8 cellular contexts compared by ENCODE assay signal in genomic region chr5:132010645-132011560, GRCh38. TPM values are rescaled to one million over a fixed set of nuclear protein-coding genes. Genes with fewer than 3 reads are reported as not detected.
A peak's percentile ranks its signal among the peaks of the same experiment; 100 is the strongest.
DNase-seq lines count a peak whose midpoint lies in the region; ATAC-seq, FAIRE-seq and TF ChIP-seq lines count a peak whose summit lies in the region.

No MANE protein-coding gene starts in this region.

- TF ChIP-seq POLR2A in IMR-90 (IDR thresholded peaks at IDR 0.05; ENCODE audit: low read depth, low read length): no peak

- H3K4me1 Mint-ChIP-seq in activated naive CD4-positive, alpha-beta T cell treated with anti-CD3 and anti-CD28 coated beads, Interleukin-2, amount 50 U/mL, for 24 hours: peaks cover 35% of the 10 kb centered on the region

- CTCF ChIA-PET in IMR-90 (lab: Yijun Ruan, JAX): no interaction called here

- H3K9me3 ChIP-seq in IMR-90 (ENCODE audit: control insufficient read depth, insufficient read depth, low read length) (no peaks in the 10 kb centered on the region), iPS-18c (ENCODE audit: control insufficient read depth, insufficient read depth, low read length) (no peaks in the 10 kb centered on the region)

- in situ Hi-C loops in IMR-90 (cut with MboI; ENCODE audit: low sequenced_read_pairs): no loop called here

- H4K8ac ChIP-seq in IMR-90 (ENCODE audit: low read depth in 2 of 2, low read length in 2 of 2): no peak overlapping the region

- no peak overlapping the region for H2AK5ac ChIP-seq in IMR-90 (ENCODE audit: low read depth, low read length)

- no peak overlapping the region for H2BK20ac ChIP-seq in IMR-90 (ENCODE audit: low read depth, low read length)

- no peak overlapping the region for H3K4ac ChIP-seq in IMR-90 (ENCODE audit: low read depth, low read length)

- no peak overlapping the region for H3K56ac ChIP-seq in IMR-90 (ENCODE audit: extremely low read depth, insufficient read depth, low read length)

- no peaks in the 10 kb centered on the region for H3K9me3 Mint-ChIP-seq in activated naive CD4-positive, alpha-beta T cell treated with anti-CD3 and anti-CD28 coated beads, Interleukin-2, amount 50 U/mL, for 24 hours

- POLR2A ChIA-PET in IMR-90 (lab: Charles Lee; ENCODE audit: unreplicated experiment): no interaction called here

- no peak overlapping the region for H2BK120ac ChIP-seq in IMR-90 (ENCODE audit: low read depth, low read length)

- peaks cover 22% of the 10 kb centered on the region for H3K27me3 Mint-ChIP-seq in activated naive CD4-positive, alpha-beta T cell treated with anti-CD3 and anti-CD28 coated beads, Interleukin-2, amount 50 U/mL, for 24 hours

- no peaks in the 10 kb centered on the region for H3K4me1 ChIP-seq in IMR-90 (ENCODE audit: control insufficient read depth, insufficient read depth, low read length)

- 6% methylated on average over 6 of the region's 43 CpGs; no CpG with 5 or more reads in 1 of the 2 experiments for WGBS in IMR-90 (ENCODE audit: extremely low coverage in 2 of 2, insufficient read length in 1 of 2), 2 experiments

- H3K36me3 ChIP-seq in IMR-90 (ENCODE audit: control insufficient read depth, insufficient read depth, low read length): no peaks in the 10 kb centered on the region

- peaks cover 5% of the 10 kb centered on the region; the same call in 1 of the 2 replicates for H4K20me1 ChIP-seq in IMR-90 (ENCODE audit: insufficient read depth, low read length)

- H4K91ac ChIP-seq in IMR-90 (ENCODE audit: insufficient read depth, low read depth, low read length): no peak overlapping the region

- H4K5ac ChIP-seq in IMR-90 (ENCODE audit: low read depth, low read length): no peak overlapping the region

- TF ChIP-seq CTCF in IMR-90 (conservative IDR thresholded peaks at IDR 0.05; ENCODE audit: low read depth, low read length): no peak

- 0 out of 2 replicates have a peak, but pooled peaks cover 4% of the 10 kb centered on the region for H3K9me1 ChIP-seq in IMR-90 (ENCODE audit: insufficient read depth, low read length)

- no peak overlapping the region for H2BK5ac ChIP-seq in IMR-90 (ENCODE audit: low read depth, low read length, poor library complexity, severe bottlenecking)

- no peak for FAIRE-seq in frontal cortex (lab: Jason Lieb, UNC)

- peak overlapping the region; percentile 53 for H2AK9ac ChIP-seq in IMR-90 (replicated peaks; ENCODE audit: low read depth, low read length, poor library complexity)

- H3K18ac ChIP-seq in IMR-90 (ENCODE audit: low read depth, low read length): no peak overlapping the region

- H3K9ac ChIP-seq in IMR-90 (ENCODE audit: low read depth, low read length): no peak overlapping the region

- dilution Hi-C loops in IMR-90 (cut with HindIII; ENCODE audit: low sequenced_read_pairs, unreplicated experiment): no loop called here

- ATAC-seq in IMR-90 (ENCODE audit: low read depth) (no peak), GM19452 (IDR thresholded peaks at IDR 0.05; ENCODE audit: unreplicated experiment) (no peak)

- peak overlapping the region; percentile 33; the same call in 1 of the 2 replicates for H3K4me3 ChIP-seq in IMR-90 (ENCODE audit: insufficient read depth, low read depth, low read length)
- peak overlapping the region; percentile 60 for H3K4me3 ChIP-seq in iPS-18c (ENCODE audit: insufficient read depth, low read depth, low read length)

- H3K4me2 ChIP-seq in IMR-90 (ENCODE audit: low read depth, low read length): peak overlapping the region; percentile 68; the same call in 1 of the 2 replicates

- no peaks in the 10 kb centered on the region for H3K79me1 ChIP-seq in IMR-90 (ENCODE audit: low read depth in 1 of 2, low read length in 2 of 2)

- intact Hi-C loops in IMR-90 (cut with micrococcal nuclease): no loop called here

- H3K14ac ChIP-seq in IMR-90 (replicated peaks; ENCODE audit: low read depth, low read length): no peak overlapping the region

- no peak overlapping the region for H3K27ac ChIP-seq in IMR-90 (ENCODE audit: insufficient read depth, low read length)

- no peaks in the 10 kb centered on the region for H3K36me3 Mint-ChIP-seq in activated naive CD4-positive, alpha-beta T cell treated with anti-CD3 and anti-CD28 coated beads, Interleukin-2, amount 50 U/mL, for 24 hours

- peak overlapping the region; percentile 85 for H3K4me3 Mint-ChIP-seq in activated naive CD4-positive, alpha-beta T cell treated with anti-CD3 and anti-CD28 coated beads, Interleukin-2, amount 50 U/mL, for 24 hours

- H3K27ac Mint-ChIP-seq in activated naive CD4-positive, alpha-beta T cell treated with anti-CD3 and anti-CD28 coated beads, Interleukin-2, amount 50 U/mL, for 24 hours: no peak overlapping the region

- H3K23ac ChIP-seq in IMR-90 (ENCODE audit: low read depth, low read length): no peak overlapping the region

- H2BK15ac ChIP-seq in IMR-90 (ENCODE audit: low read depth, low read length): no peak overlapping the region

- DNase-seq in IMR-90 (no peak), cortex of kidney (lab: John Stamatoyannopoulos, UW) (no peak), frontal cortex (ENCODE audit: low spot score in 2 of 2) (no peak), NCI-H2171 treated with DMSO at 0.1 percent for 48 hours (lab: John Stamatoyannopoulos, UW) (no peak)
- DNase-seq in stimulated activated CD8-positive, alpha-beta memory T cell treated with anti-CD3 and anti-CD28 coated beads, Interleukin-4, amount 100 ng/mL, for 48 hours: peak; percentile 30

- H3K27me3 ChIP-seq in IMR-90 (ENCODE audit: control insufficient read depth, insufficient read depth, low read length): peaks cover 46% of the 10 kb centered on the region

- BruUV-seq in IMR-90 (replicated peaks; lab: Mats Ljungman, UMichigan): no TSS peak

- peak overlapping the region; percentile 86 for H2AFZ ChIP-seq in IMR-90 (replicated peaks; ENCODE audit: low read length, poor library complexity)

- no peak for TF ChIP-seq RAD21 in IMR-90 (IDR thresholded peaks at IDR 0.05; ENCODE audit: low read length)

TF ChIP-seq in IMR-90, 13 proteins besides CTCF, POLR2A, EP300 and RAD21:
- TF ChIP-seq, protein P1, sequence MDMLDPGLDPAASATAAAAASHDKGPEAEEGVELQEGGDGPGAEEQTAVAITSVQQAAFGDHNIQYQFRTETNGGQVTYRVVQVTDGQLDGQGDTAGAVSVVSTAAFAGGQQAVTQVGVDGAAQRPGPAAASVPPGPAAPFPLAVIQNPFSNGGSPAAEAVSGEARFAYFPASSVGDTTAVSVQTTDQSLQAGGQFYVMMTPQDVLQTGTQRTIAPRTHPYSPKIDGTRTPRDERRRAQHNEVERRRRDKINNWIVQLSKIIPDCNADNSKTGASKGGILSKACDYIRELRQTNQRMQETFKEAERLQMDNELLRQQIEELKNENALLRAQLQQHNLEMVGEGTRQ (IDR thresholded peaks at IDR 0.05; ENCODE audit: low read depth, low read length): no peak

RNA-seq across cellular contexts. Expression of gene ACSL6, which starts 0.6 kb away (rescaled TPM):
- total RNA-seq in IMR-90 (2012; rRNA removed) (not detected in 2 replicates), frontal cortex (34.2 TPM)
- polyA plus RNA-seq in IMR-90 (2012; rRNA removed): not detected in 2 replicates
- polyA plus RNA-seq in IMR-90 (2012; cell fraction: cytosol; rRNA removed): not detected in 2 replicates
- polyA plus RNA-seq in IMR-90 (2012; cell fraction: nucleus; rRNA removed; ENCODE audit: low replicate concordance): not detected in 2 replicates

RNA-seq across cellular contexts. Expression of gene IL3, which starts 49.6 kb away (rescaled TPM):
- total RNA-seq in IMR-90 (2012; rRNA removed): not detected in 2 replicates
- not detected in 2 replicates for polyA plus RNA-seq in IMR-90 (2012; rRNA removed)
- not detected in 2 replicates for polyA plus RNA-seq in IMR-90 (2012; cell fraction: cytosol; rRNA removed)
- not detected in 2 replicates for polyA plus RNA-seq in IMR-90 (2012; cell fraction: nucleus; rRNA removed; ENCODE audit: low replicate concordance)
- total RNA-seq in frontal cortex: not detected

Comparison
In these comparisons a context has a peak if more than half of its experiments do, and no peak if none do; other contexts are left out.
1. RNA of gene ACSL6, which starts 0.6 kb away (total RNA-seq): 34.2 TPM in frontal cortex (single experiment); not detected in IMR-90; every median in the first group is over 10 times any median in the second.